Comparison of ENCODE assay signal across 26 cellular contexts in the genomic region with DNA sequence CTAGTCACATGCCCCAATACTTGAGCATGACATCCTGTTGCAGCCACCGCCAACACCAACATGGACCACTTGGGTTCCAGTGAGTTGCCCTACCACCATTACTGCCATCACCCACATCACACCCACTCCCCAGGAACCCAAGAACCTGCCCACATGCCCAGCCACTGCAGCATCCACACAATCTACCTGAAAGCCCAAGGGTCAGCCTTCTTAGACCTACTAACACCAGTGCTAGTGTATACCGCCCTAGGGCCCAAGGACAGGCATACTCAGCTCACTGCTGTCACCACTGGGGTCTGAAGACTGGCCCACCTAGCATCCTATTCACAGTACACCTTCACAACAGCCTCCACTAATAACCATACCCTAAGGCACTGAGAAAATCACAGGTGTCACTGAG.
"Had no signal": no experiment of that assay in that cellular context is flagged by ENCODE, and none has a peak within 500 bp of the region (broad histone marks: within the 10 kb centered on the region; RNA-seq: fewer than 3 reads in every experiment).

No MANE protein-coding gene starts in this region.

- H3K4me3 ChIP-seq: breast epithelium, colonic mucosa, dorsolateral prefrontal cortex, gastroesophageal sphincter, mucosa of descending colon, transverse colon had no signal

- H3K4me1 Mint-ChIP-seq: activated naive CD8-positive, alpha-beta T cell treated with anti-CD3 and anti-CD28 coated beads, Interleukin-2, amount 10 ng/mL, durations not matched to agents 7 days and 5 days; central memory CD8-positive, alpha-beta T cell; T-cell had no signal

- H3K27ac Mint-ChIP-seq: activated CD8-positive, alpha-beta T cell treated with anti-CD3 and anti-CD28 coated beads, Interleukin-2, amount 10 ng/mL, durations not matched to agents 7 days and 5 days; activated naive CD4-positive, alpha-beta T cell treated with anti-CD3 and anti-CD28 coated beads for 36 hours; activated naive CD8-positive, alpha-beta T cell treated with anti-CD3 and anti-CD28 coated beads, Interleukin-2, amount 10 ng/mL, durations not matched to agents 7 days and 5 days; activated T-cell treated with anti-CD3 and anti-CD28 coated beads, Interleukin-2, amount 50 U/mL, for 72 hours; T-cell; T-helper 2 cell treated with Interferon-gamma antibody and Interleukin-4, amounts not matched to agents 5 μg/mL and 100 μg/mL, for 36 hours had no signal

- H3K9me3 Mint-ChIP-seq: activated naive CD8-positive, alpha-beta T cell treated with anti-CD3 and anti-CD28 coated beads, Interleukin-2, amount 10 ng/mL, durations not matched to agents 7 days and 5 days; T-helper 2 cell treated with Interferon-gamma antibody and Interleukin-4, amounts not matched to agents 5 μg/mL and 100 μg/mL, for 36 hours had no signal

- H3K36me3 Mint-ChIP-seq: activated naive CD8-positive, alpha-beta T cell treated with anti-CD3 and anti-CD28 coated beads, Interleukin-2, amount 10 ng/mL, durations not matched to agents 7 days and 5 days; T-cell had no signal

- DNase-seq: activated CD4-positive, alpha-beta T cell treated with anti-CD3 and anti-CD28 coated beads for 1 hour; activated CD4-positive, alpha-beta T cell treated with anti-CD3 and anti-CD28 coated beads, Interleukin-2, amount 50 U/mL, for 1 hour; activated CD8-positive, alpha-beta T cell treated with anti-CD3 and anti-CD28 coated beads, Interleukin-2, amount 10 ng/mL, durations not matched to agents 7 days and 5 days; activated effector memory CD4-positive, alpha-beta T cell treated with Interleukin-2 at 50 U/mL for 16 hours; activated naive CD4-positive, alpha-beta T cell treated with anti-CD3 and anti-CD28 coated beads for 36 hours; activated naive CD8-positive, alpha-beta T cell treated with anti-CD3 and anti-CD28 coated beads, Interleukin-2, amount 10 ng/mL, durations not matched to agents 7 days and 5 days; activated T-cell treated with anti-CD3 and anti-CD28 coated beads, Interleukin-2, amount 50 U/mL, for 72 hours; amniotic stem cell; colonic mucosa; dorsolateral prefrontal cortex; head of caudate nucleus; hypothalamus; left cardiac atrium; mesenchymal stem cell; mucosa of descending colon; right cardiac atrium; stimulated activated CD4-positive, alpha-beta T cell treated with anti-CD3 and anti-CD28 coated beads, Interleukin-4, amount 100 ng/mL, for 24 hours; T-cell; transverse colon; WERI-Rb-1 had no signal

- H3K27ac ChIP-seq: breast epithelium, colonic mucosa, dorsolateral prefrontal cortex, epithelial cell of prostate, gastroesophageal sphincter, parathyroid adenoma, transverse colon, WERI-Rb-1 had no signal

- H3K9ac ChIP-seq: parathyroid adenoma had no signal

- H3K9me3 ChIP-seq: colonic mucosa, mucosa of descending colon, transverse colon had no signal

- H3K36me3 ChIP-seq: breast epithelium had no signal

- H3K4me1 ChIP-seq: breast epithelium, colonic mucosa, gastroesophageal sphincter, transverse colon had no signal

- H3K4me3 Mint-ChIP-seq: activated CD8-positive, alpha-beta T cell treated with anti-CD3 and anti-CD28 coated beads, Interleukin-2, amount 10 ng/mL, durations not matched to agents 7 days and 5 days; activated naive CD4-positive, alpha-beta T cell treated with anti-CD3 and anti-CD28 coated beads for 36 hours; activated naive CD8-positive, alpha-beta T cell treated with anti-CD3 and anti-CD28 coated beads, Interleukin-2, amount 10 ng/mL, durations not matched to agents 7 days and 5 days; activated T-cell treated with anti-CD3 and anti-CD28 coated beads, Interleukin-2, amount 50 U/mL, for 72 hours; central memory CD8-positive, alpha-beta T cell; T-cell; T-helper 2 cell treated with Interferon-gamma antibody and Interleukin-4, amounts not matched to agents 5 μg/mL and 100 μg/mL, for 36 hours had no signal

- ATAC-seq: activated CD8-positive, alpha-beta T cell treated with anti-CD3 and anti-CD28 coated beads, Interleukin-2, amount 10 ng/mL, durations not matched to agents 7 days and 5 days; activated T-cell treated with anti-CD3 and anti-CD28 coated beads, Interleukin-2, amount 50 U/mL, for 72 hours; gastroesophageal sphincter; left cardiac atrium; mucosa of descending colon; T-cell had no signal

- H3K27me3 ChIP-seq: breast epithelium, colonic mucosa, dorsolateral prefrontal cortex, gastroesophageal sphincter, transverse colon had no signal
